ENCODE assay signal across 3 cellular contexts in the genomic region with DNA sequence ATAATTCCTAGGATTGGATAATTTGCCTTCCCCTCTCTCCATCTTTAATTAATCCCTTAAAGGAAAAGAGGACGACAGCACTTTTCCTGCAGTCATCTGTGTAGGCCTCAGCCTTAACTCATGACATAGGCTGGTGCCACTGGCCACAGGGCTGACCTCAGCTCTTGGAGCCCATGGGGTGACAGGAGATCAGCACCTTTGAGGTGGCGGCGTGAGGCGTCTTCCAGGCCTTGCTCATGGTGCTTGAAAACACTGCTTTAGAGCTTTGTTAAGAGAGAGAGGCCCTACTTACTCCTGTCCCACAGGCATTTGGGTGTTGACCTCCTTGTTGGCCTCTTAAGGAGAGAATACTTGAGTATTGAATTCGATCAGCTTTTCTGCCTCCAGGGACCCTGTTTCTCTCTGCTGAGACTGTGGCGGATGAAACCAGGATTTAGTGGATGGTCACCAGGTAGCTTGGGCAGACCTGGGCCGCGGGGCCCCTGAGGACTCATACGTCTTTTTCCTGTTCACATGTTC.
TF ChIP-seq lines count a peak whose summit lies in the region.

No MANE protein-coding gene starts in this region.

TF ChIP-seq in liver, 16 proteins besides CTCF, POLR2A, EP300 and RAD21:
- TF ChIP-seq, protein P1, sequence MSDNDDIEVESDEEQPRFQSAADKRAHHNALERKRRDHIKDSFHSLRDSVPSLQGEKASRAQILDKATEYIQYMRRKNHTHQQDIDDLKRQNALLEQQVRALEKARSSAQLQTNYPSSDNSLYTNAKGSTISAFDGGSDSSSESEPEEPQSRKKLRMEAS (IDR thresholded peaks at IDR 0.05): no peak
- TF ChIP-seq, protein P2, sequence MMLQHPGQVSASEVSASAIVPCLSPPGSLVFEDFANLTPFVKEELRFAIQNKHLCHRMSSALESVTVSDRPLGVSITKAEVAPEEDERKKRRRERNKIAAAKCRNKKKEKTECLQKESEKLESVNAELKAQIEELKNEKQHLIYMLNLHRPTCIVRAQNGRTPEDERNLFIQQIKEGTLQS (IDR thresholded peaks at IDR 0.05): no peak
- TF ChIP-seq RXRA (IDR thresholded peaks at IDR 0.05) (no peak), FOXA1 (IDR thresholded peaks at IDR 0.05) (no peak), YY1 (IDR thresholded peaks at IDR 0.05) (peak; percentile 2)
- TF ChIP-seq, protein P3, sequence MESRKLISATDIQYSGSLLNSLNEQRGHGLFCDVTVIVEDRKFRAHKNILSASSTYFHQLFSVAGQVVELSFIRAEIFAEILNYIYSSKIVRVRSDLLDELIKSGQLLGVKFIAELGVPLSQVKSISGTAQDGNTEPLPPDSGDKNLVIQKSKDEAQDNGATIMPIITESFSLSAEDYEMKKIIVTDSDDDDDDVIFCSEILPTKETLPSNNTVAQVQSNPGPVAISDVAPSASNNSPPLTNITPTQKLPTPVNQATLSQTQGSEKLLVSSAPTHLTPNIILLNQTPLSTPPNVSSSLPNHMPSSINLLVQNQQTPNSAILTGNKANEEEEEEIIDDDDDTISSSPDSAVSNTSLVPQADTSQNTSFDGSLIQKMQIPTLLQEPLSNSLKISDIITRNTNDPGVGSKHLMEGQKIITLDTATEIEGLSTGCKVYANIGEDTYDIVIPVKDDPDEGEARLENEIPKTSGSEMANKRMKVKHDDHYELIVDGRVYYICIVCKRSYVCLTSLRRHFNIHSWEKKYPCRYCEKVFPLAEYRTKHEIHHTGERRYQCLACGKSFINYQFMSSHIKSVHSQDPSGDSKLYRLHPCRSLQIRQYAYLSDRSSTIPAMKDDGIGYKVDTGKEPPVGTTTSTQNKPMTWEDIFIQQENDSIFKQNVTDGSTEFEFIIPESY (IDR thresholded peaks at IDR 0.05): no peak

TF ChIP-seq in HepG2, 621 proteins besides CTCF, POLR2A, EP300 and RAD21:
- TF ChIP-seq ZNF891 (CRISPR knock-in tag; IDR thresholded peaks at IDR 0.05): no peak
- no peak for TF ChIP-seq NCOA2 (CRISPR knock-in tag; IDR thresholded peaks at IDR 0.05)
- TF ChIP-seq RFX5 (IDR thresholded peaks at IDR 0.05; ENCODE audit: low read depth, low read length): no peak
- TF ChIP-seq ZFYVE20 (CRISPR knock-in tag; IDR thresholded peaks at IDR 0.05; ENCODE audit: borderline replicate concordance, low read depth): no peak
- TF ChIP-seq MAZ (IDR thresholded peaks at IDR 0.05; ENCODE audit: borderline replicate concordance, low read depth, low read length): no peak
- TF ChIP-seq MAZ (CRISPR knock-in tag; IDR thresholded peaks at IDR 0.05; ENCODE audit: low read depth): no peak

TF ChIP-seq in H1, 55 proteins besides CTCF, POLR2A, EP300 and RAD21:
- TF ChIP-seq SAP30 (IDR thresholded peaks at IDR 0.05; ENCODE audit: insufficient read depth, insufficient replicate concordance, low read length) (no peak), NRF1 (IDR thresholded peaks at IDR 0.05; ENCODE audit: low read depth, low read length) (no peak), CEBPB (IDR thresholded peaks at IDR 0.05; ENCODE audit: low read depth, low read length) (no peak), CTBP2 (IDR thresholded peaks at IDR 0.05; ENCODE audit: borderline replicate concordance, insufficient read depth, insufficient read length, low read length) (no peak), BRCA1 (IDR thresholded peaks at IDR 0.05; ENCODE audit: low read depth, low read length) (no peak), HDAC2 (IDR thresholded peaks at IDR 0.05; ENCODE audit: borderline replicate concordance in 1 of 2, low read depth in 2 of 2, low read length in 2 of 2) (no peak), SP1 (IDR thresholded peaks at IDR 0.05; ENCODE audit: low read depth, low read length) (no peak), CHD2 (IDR thresholded peaks at IDR 0.05; ENCODE audit: low read length) (no peak), EZH2 (IDR thresholded peaks at IDR 0.05; ENCODE audit: low read depth, low read length, severe bottlenecking) (no peak), CBX5 (IDR thresholded peaks at IDR 0.05; ENCODE audit: low read depth, low read length) (no peak), GABPA (IDR thresholded peaks at IDR 0.05; ENCODE audit: borderline replicate concordance, insufficient read depth, low read length) (no peak), PHF8 (conservative IDR thresholded peaks at IDR 0.05; ENCODE audit: low read depth, low read length) (no peak), POLR2AphosphoS5 (IDR thresholded peaks at IDR 0.05; ENCODE audit: low read depth, low read length) (no peak)
- TF ChIP-seq, protein P4, sequence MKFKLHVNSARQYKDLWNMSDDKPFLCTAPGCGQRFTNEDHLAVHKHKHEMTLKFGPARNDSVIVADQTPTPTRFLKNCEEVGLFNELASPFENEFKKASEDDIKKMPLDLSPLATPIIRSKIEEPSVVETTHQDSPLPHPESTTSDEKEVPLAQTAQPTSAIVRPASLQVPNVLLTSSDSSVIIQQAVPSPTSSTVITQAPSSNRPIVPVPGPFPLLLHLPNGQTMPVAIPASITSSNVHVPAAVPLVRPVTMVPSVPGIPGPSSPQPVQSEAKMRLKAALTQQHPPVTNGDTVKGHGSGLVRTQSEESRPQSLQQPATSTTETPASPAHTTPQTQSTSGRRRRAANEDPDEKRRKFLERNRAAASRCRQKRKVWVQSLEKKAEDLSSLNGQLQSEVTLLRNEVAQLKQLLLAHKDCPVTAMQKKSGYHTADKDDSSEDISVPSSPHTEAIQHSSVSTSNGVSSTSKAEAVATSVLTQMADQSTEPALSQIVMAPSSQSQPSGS (IDR thresholded peaks at IDR 0.05; ENCODE audit: low read length): no peak
- TF ChIP-seq, protein P5, sequence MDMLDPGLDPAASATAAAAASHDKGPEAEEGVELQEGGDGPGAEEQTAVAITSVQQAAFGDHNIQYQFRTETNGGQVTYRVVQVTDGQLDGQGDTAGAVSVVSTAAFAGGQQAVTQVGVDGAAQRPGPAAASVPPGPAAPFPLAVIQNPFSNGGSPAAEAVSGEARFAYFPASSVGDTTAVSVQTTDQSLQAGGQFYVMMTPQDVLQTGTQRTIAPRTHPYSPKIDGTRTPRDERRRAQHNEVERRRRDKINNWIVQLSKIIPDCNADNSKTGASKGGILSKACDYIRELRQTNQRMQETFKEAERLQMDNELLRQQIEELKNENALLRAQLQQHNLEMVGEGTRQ (IDR thresholded peaks at IDR 0.05; ENCODE audit: low read length): no peak
